In the genomic region with DNA sequence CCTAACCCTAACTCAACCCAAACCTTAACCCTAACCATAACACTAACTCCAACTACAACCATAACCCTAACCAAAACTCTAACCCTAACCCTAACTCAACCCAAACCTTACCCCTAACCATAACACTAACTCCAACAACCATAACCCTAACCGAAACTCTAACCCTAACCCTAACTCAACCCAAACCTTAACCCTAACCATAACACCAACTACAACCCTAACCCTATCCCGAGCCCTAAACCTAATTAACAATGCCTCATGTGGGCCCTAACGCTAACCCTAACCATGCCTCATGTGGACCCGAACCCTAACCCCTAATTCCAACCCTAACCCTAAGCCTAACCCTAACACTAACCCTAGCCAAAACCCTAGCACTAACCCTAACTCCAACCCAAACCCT, we compare ENCODE assay signal across 14 cellular contexts. TPM values are rescaled to one million over a fixed set of nuclear protein-coding genes. Genes with fewer than 3 reads are reported as not detected.
A peak's percentile ranks its signal among the peaks of the same experiment; 100 is the strongest.
DNase-seq lines count a peak whose midpoint lies in the region; ATAC-seq, FAIRE-seq and TF ChIP-seq lines count a peak whose summit lies in the region.
"Had no signal": no experiment of that assay in that cellular context is flagged by ENCODE, and none has a peak within 500 bp of the region (broad histone marks: within the 10 kb centered on the region; RNA-seq: fewer than 3 reads in every experiment).

No MANE protein-coding gene starts in this region.

- H3K79me2 ChIP-seq in HepG2 (ENCODE audit: insufficient read depth, low read length) = peaks cover 33% of the 10 kb centered on the region

- intact Hi-C loops in HepG2 (cut with micrococcal nuclease; ENCODE audit: unreplicated experiment) = no loop called here
- intact Hi-C loops in right lobe of liver (cut with DNase I) = no loop called here
- intact Hi-C loops in transverse colon (cut with DNase I; ENCODE audit: low total_unique reads) = no loop called here

- TF ChIP-seq RAD21 in HepG2 (CRISPR knock-in tag; IDR thresholded peaks at IDR 0.05) = no peak

- TF ChIP-seq CTCF in HepG2 (CRISPR knock-in tag; IDR thresholded peaks at IDR 0.05) = no peak
- no peak for TF ChIP-seq CTCF in right lobe of liver (IDR thresholded peaks at IDR 0.05)
- TF ChIP-seq CTCF in transverse colon (IDR thresholded peaks at IDR 0.05) = no peak

- H4K20me1 ChIP-seq in HepG2 (ENCODE audit: insufficient read depth, low read length) = peaks cover 5% of the 10 kb centered on the region; the same call in 1 of the 2 replicates

- in situ Hi-C loops in HepG2 (cut with HindIII; ENCODE audit: extremely low pct_ligation_motif_present, low pct_unique_long_range_greater_than_20kb) (no loop called here), transverse colon (cut with MboI; ENCODE audit: low pct_ligation_motif_present in 1 of 4, low pct_unique_long_range_greater_than_20kb in 1 of 4, low sequenced_read_pairs in 3 of 4) (no loop called here)

- 75% methylated on average over 4 of the region's 4 CpGs for WGBS in HepG2 (ENCODE audit: low lambda C conversion rate)
- 90% methylated on average over 4 of the region's 4 CpGs for WGBS in right lobe of liver (ENCODE audit: insufficient coverage, low coverage, low lambda C conversion rate, missing lambda C conversion rate)
- WGBS in transverse colon (ENCODE audit: low coverage in 1 of 2), 2 donors = 93 to 100% methylated on average over 3 to 4 of the region's 4 CpGs

- H3K4me1 ChIP-seq in HepG2 (ENCODE audit: insufficient read depth, low read length) (peaks cover 28% of the 10 kb centered on the region), right lobe of liver (no peaks in the 10 kb centered on the region), transverse colon (peaks cover 0 to 14% (median 4%) of the 10 kb centered on the region in 4 donors)
- H3K4me1 ChIP-seq: A549, Caco-2 had no signal

- H3K36me3 ChIP-seq in HepG2 (replicated peaks in 1 of 2; ENCODE audit: control insufficient read depth in 1 of 2, insufficient read depth in 2 of 2, low read length in 2 of 2) (peaks cover 20 to 61% of the 10 kb centered on the region in 2 experiments), right lobe of liver (no peaks in the 10 kb centered on the region), transverse colon (peaks cover 0 to 17% (median 2%) of the 10 kb centered on the region in 4 donors)

- no peak overlapping the region for H3K4me2 ChIP-seq in HepG2 (ENCODE audit: low read depth, low read length)
- H3K4me2 ChIP-seq: A549, KMS-11 had no signal

- peaks cover 22% of the 10 kb centered on the region for H3K9me3 ChIP-seq in HepG2 (ENCODE audit: low read length)
- no peaks in the 10 kb centered on the region for H3K9me3 ChIP-seq in right lobe of liver
- H3K9me3 ChIP-seq in transverse colon = no peaks in the 10 kb centered on the region
- H3K9me3 ChIP-seq: A549, Caco-2 had no signal

- peak; percentile 46 for FAIRE-seq in HepG2 (lab: Jason Lieb, UNC)
- FAIRE-seq: A549, D721Med, G401.6, H1 had no signal

- no TSS peak for BruUV-seq in HepG2 (replicated peaks; lab: Mats Ljungman, UMichigan)

- H3K4me3 ChIP-seq in HepG2 (replicated peaks in 1 of 3; ENCODE audit: insufficient read depth in 1 of 3, low read depth in 2 of 3, low read length in 3 of 3) (no peak overlapping the region), right lobe of liver (no peak overlapping the region), transverse colon (no peak overlapping the region)
- H3K4me3 ChIP-seq: A549 had no signal

- TF ChIP-seq EP300 in HepG2 (IDR thresholded peaks at IDR 0.05; ENCODE audit: low read depth in 2 of 2, low read length in 2 of 2) = no peak
- TF ChIP-seq EP300 in HepG2 (CRISPR knock-in tag; IDR thresholded peaks at IDR 0.05; ENCODE audit: borderline replicate concordance) = no peak
- no peak for TF ChIP-seq EP300 in transverse colon (IDR thresholded peaks at IDR 0.05; ENCODE audit: low read depth)

- H3K27ac ChIP-seq in HepG2 (ENCODE audit: extremely low read length, insufficient read depth, low read length) (no peak overlapping the region), right lobe of liver (no peak overlapping the region), transverse colon (no peak overlapping the region)
- H3K27ac ChIP-seq: 22Rv1, A549, C4-2B, KMS-11 had no signal

- no peak for TF ChIP-seq POLR2A in HepG2 (IDR thresholded peaks at IDR 0.05; ENCODE audit: insufficient read depth in 1 of 2, low read depth in 2 of 2, low read length in 2 of 2)
- TF ChIP-seq POLR2A in right lobe of liver (IDR thresholded peaks at IDR 0.05) = no peak
- TF ChIP-seq POLR2A in transverse colon (IDR thresholded peaks at IDR 0.05) = no peak

- POLR2A ChIA-PET in HepG2 (lab: Yijun Ruan, JAX) = interaction anchor here (1.0 to 1.9 kb wide), 3 partner anchors 9 to 13 kb away, joined by 3 to 4 read pairs (median 3); no protein-coding TSS in a partner anchor

- no peaks in the 10 kb centered on the region for H3K27me3 ChIP-seq in HepG2 (ENCODE audit: control insufficient read depth in 1 of 2, insufficient read depth in 2 of 2, low read length in 2 of 2)
- H3K27me3 ChIP-seq in right lobe of liver = no peaks in the 10 kb centered on the region
- H3K27me3 ChIP-seq in transverse colon = no peaks in the 10 kb centered on the region

- no peak for ATAC-seq in HepG2
- no peak for ATAC-seq in right lobe of liver
- no peak for ATAC-seq in GM19023 (IDR thresholded peaks at IDR 0.05; ENCODE audit: unreplicated experiment)

- no peak overlapping the region for H3K9ac ChIP-seq in HepG2 (ENCODE audit: insufficient read depth, low read depth, low read length)
- H3K9ac ChIP-seq: KMS-11 had no signal

- H2AFZ ChIP-seq in HepG2 (ENCODE audit: low read length) = no peak overlapping the region

- CTCF ChIA-PET in HepG2 (lab: Yijun Ruan, JAX; ENCODE audit: low intra/inter-chr PET ratio, low total read pairs) = no interaction called here

- DNase-seq in HepG2 (ENCODE audit: low spot score) (no peak), right lobe of liver (no peak), transverse colon (no peak)
- DNase-seq: AML-193, H9 had no signal

RNA-seq across cellular contexts. Expression of gene GPR35, which starts 11.5 kb away (rescaled TPM):
- 21.6 and 27.1 TPM in 2 replicates for total RNA-seq in HepG2 (2016; rRNA removed; fragmentation: Illumina TruSeq; extraction: Trizol)
- total RNA-seq in HepG2 (2016; cell fraction: cytosol; rRNA removed; fragmentation: Illumina TruSeq; extraction: Trizol; ENCODE audit: low read depth) = 10.2 and 10.8 TPM in 2 replicates
- total RNA-seq in HepG2 (2016; cell fraction: insoluble cytoplasmic fraction; rRNA removed; fragmentation: Illumina TruSeq; extraction: Trizol) = 21.3 and 26.9 TPM in 2 replicates
- total RNA-seq in HepG2 (2016; cell fraction: membrane; rRNA removed; fragmentation: Illumina TruSeq; extraction: Trizol) = 25.5 and 33.7 TPM in 2 replicates
- 19.4 and 20.1 TPM in 2 replicates for total RNA-seq in HepG2 (2016; cell fraction: nucleus; rRNA removed; fragmentation: Illumina TruSeq; extraction: Trizol)
- polyA plus RNA-seq in HepG2 (2011; rRNA removed) = 44.2 and 60.8 TPM in 2 replicates
- 37.9 and 80.2 TPM in 2 replicates for polyA plus RNA-seq in HepG2 (2011; cell fraction: cytosol; rRNA removed)
- polyA plus RNA-seq in HepG2 (2011; cell fraction: nucleus; rRNA removed) = 150 and 165 TPM in 2 replicates
- polyA plus RNA-seq in HepG2 (2012) = 34.0 and 39.9 TPM in 2 replicates
- 6.5 and 7.6 TPM in 2 replicates for polyA plus RNA-seq in HepG2 (2016; cell fraction: cytosol; fragmentation: Illumina TruSeq; extraction: Trizol; ENCODE audit: low read depth)
- polyA plus RNA-seq in HepG2 (2016; cell fraction: insoluble cytoplasmic fraction; fragmentation: Illumina TruSeq; extraction: Trizol; ENCODE audit: low read depth) = 14.4 and 15.8 TPM in 2 replicates
- polyA plus RNA-seq in HepG2 (2016; cell fraction: membrane; fragmentation: Illumina TruSeq; extraction: Trizol; ENCODE audit: low read depth) = 17.8 and 17.9 TPM in 2 replicates
- 29.6 and 37.8 TPM in 2 replicates for polyA plus RNA-seq in HepG2 (2016; cell fraction: nucleus; fragmentation: Illumina TruSeq; extraction: Trizol; ENCODE audit: insufficient read depth, low read depth)
- 0.14 and 219 TPM in 2 replicates for polyA minus RNA-seq in HepG2 (2011; rRNA and poly(A)+ RNA removed; ENCODE audit: low replicate concordance)
- 44.3 and 46.7 TPM in 2 replicates for polyA minus RNA-seq in HepG2 (2011; cell fraction: cytosol; rRNA and poly(A)+ RNA removed)
- polyA minus RNA-seq in HepG2 (2011; cell fraction: nucleus; rRNA and poly(A)+ RNA removed) = 30.9 and 33.3 TPM in 2 replicates
- total RNA-seq in right lobe of liver = 1 to 10 TPM in 2 of 6 experiments, under 1 TPM in 4; 0.11 to 1.2 (median 0.72) TPM
- total RNA-seq in transverse colon = 100 to 1,000 TPM in 3 of 4 donors, 10 to 100 TPM in 1; 91.1 to 244 (median 136) TPM
- total RNA-seq: H1 had no signal

RNA-seq across cellular contexts. Expression of gene CAPN10, which starts 27.2 kb away (rescaled TPM):
- total RNA-seq in HepG2 (2016; rRNA removed; fragmentation: Illumina TruSeq; extraction: Trizol) (16.5 and 32.4 TPM in 2 replicates), right lobe of liver (10 to 100 TPM in 2 of 6 experiments, 1 to 10 TPM in 4; 7.2 to 13.8 (median 9.1) TPM), transverse colon (100 to 1,000 TPM in 1 of 4 donors, 10 to 100 TPM in 3; 41.9 to 118 (median 48.7) TPM)
- 18.3 and 20.3 TPM in 2 replicates for total RNA-seq in HepG2 (2016; cell fraction: cytosol; rRNA removed; fragmentation: Illumina TruSeq; extraction: Trizol; ENCODE audit: low read depth)
- 16.1 and 35.0 TPM in 2 replicates for total RNA-seq in HepG2 (2016; cell fraction: insoluble cytoplasmic fraction; rRNA removed; fragmentation: Illumina TruSeq; extraction: Trizol)
- total RNA-seq in HepG2 (2016; cell fraction: membrane; rRNA removed; fragmentation: Illumina TruSeq; extraction: Trizol) = 28.2 and 28.4 TPM in 2 replicates
- 26.3 and 36.2 TPM in 2 replicates for total RNA-seq in HepG2 (2016; cell fraction: nucleus; rRNA removed; fragmentation: Illumina TruSeq; extraction: Trizol)
- 27.6 and 40.7 TPM in 2 replicates for polyA plus RNA-seq in HepG2 (2011; rRNA removed)
- 15.8 and 24.7 TPM in 2 replicates for polyA plus RNA-seq in HepG2 (2011; cell fraction: cytosol; rRNA removed)
- 157 and 173 TPM in 2 replicates for polyA plus RNA-seq in HepG2 (2011; cell fraction: nucleus; rRNA removed)
- 24.4 and 27.6 TPM in 2 replicates for polyA plus RNA-seq in HepG2 (2012)
- polyA plus RNA-seq in HepG2 (2016; cell fraction: cytosol; fragmentation: Illumina TruSeq; extraction: Trizol; ENCODE audit: low read depth) = 9.1 and 9.4 TPM in 2 replicates
- polyA plus RNA-seq in HepG2 (2016; cell fraction: insoluble cytoplasmic fraction; fragmentation: Illumina TruSeq; extraction: Trizol; ENCODE audit: low read depth) = 17.4 and 18.2 TPM in 2 replicates
- polyA plus RNA-seq in HepG2 (2016; cell fraction: membrane; fragmentation: Illumina TruSeq; extraction: Trizol; ENCODE audit: low read depth) = 15.5 and 17.2 TPM in 2 replicates
- 59.4 and 61.4 TPM in 2 replicates for polyA plus RNA-seq in HepG2 (2016; cell fraction: nucleus; fragmentation: Illumina TruSeq; extraction: Trizol; ENCODE audit: insufficient read depth, low read depth)
- 11.2 and 33.8 TPM in 2 replicates for polyA minus RNA-seq in HepG2 (2011; rRNA and poly(A)+ RNA removed; ENCODE audit: low replicate concordance)
- 10.8 TPM in 2 replicates for polyA minus RNA-seq in HepG2 (2011; cell fraction: cytosol; rRNA and poly(A)+ RNA removed)
- 50.0 and 57.6 TPM in 2 replicates for polyA minus RNA-seq in HepG2 (2011; cell fraction: nucleus; rRNA and poly(A)+ RNA removed)

RNA-seq across cellular contexts. Expression of gene RNPEPL1, which starts 45.5 kb away (rescaled TPM):
- total RNA-seq in HepG2 (2016; rRNA removed; fragmentation: Illumina TruSeq; extraction: Trizol) (13.0 and 27.6 TPM in 2 replicates), right lobe of liver (100 to 1,000 TPM in 1 of 6 experiments, 10 to 100 TPM in 5; 24.7 to 105 (median 31.0) TPM), transverse colon (100 to 1,000 TPM; 118 to 208 (median 151) TPM)
- total RNA-seq in HepG2 (2016; cell fraction: cytosol; rRNA removed; fragmentation: Illumina TruSeq; extraction: Trizol; ENCODE audit: low read depth) = 21.9 and 24.8 TPM in 2 replicates
- total RNA-seq in HepG2 (2016; cell fraction: insoluble cytoplasmic fraction; rRNA removed; fragmentation: Illumina TruSeq; extraction: Trizol) = 12.9 and 23.2 TPM in 2 replicates
- total RNA-seq in HepG2 (2016; cell fraction: membrane; rRNA removed; fragmentation: Illumina TruSeq; extraction: Trizol) = 50.1 and 53.8 TPM in 2 replicates
- total RNA-seq in HepG2 (2016; cell fraction: nucleus; rRNA removed; fragmentation: Illumina TruSeq; extraction: Trizol) = 17.5 and 21.9 TPM in 2 replicates
- 18.0 and 28.8 TPM in 2 replicates for polyA plus RNA-seq in HepG2 (2011; rRNA removed)
- 20.3 and 26.3 TPM in 2 replicates for polyA plus RNA-seq in HepG2 (2011; cell fraction: cytosol; rRNA removed)
- 94.3 and 114 TPM in 2 replicates for polyA plus RNA-seq in HepG2 (2011; cell fraction: nucleus; rRNA removed)
- 37.2 and 56.3 TPM in 2 replicates for polyA plus RNA-seq in HepG2 (2012)
- 43.4 and 46.1 TPM in 2 replicates for polyA plus RNA-seq in HepG2 (2016; cell fraction: cytosol; fragmentation: Illumina TruSeq; extraction: Trizol; ENCODE audit: low read depth)
- 40.1 and 49.6 TPM in 2 replicates for polyA plus RNA-seq in HepG2 (2016; cell fraction: insoluble cytoplasmic fraction; fragmentation: Illumina TruSeq; extraction: Trizol; ENCODE audit: low read depth)
- 85.0 and 102 TPM in 2 replicates for polyA plus RNA-seq in HepG2 (2016; cell fraction: membrane; fragmentation: Illumina TruSeq; extraction: Trizol; ENCODE audit: low read depth)
- polyA plus RNA-seq in HepG2 (2016; cell fraction: nucleus; fragmentation: Illumina TruSeq; extraction: Trizol; ENCODE audit: insufficient read depth, low read depth) = 57.9 and 59.3 TPM in 2 replicates
- polyA minus RNA-seq in HepG2 (2011; rRNA and poly(A)+ RNA removed; ENCODE audit: low replicate concordance) = 15.3 and 64.5 TPM in 2 replicates
- 55.0 and 57.6 TPM in 2 replicates for polyA minus RNA-seq in HepG2 (2011; cell fraction: cytosol; rRNA and poly(A)+ RNA removed)
- 18.6 and 21.0 TPM in 2 replicates for polyA minus RNA-seq in HepG2 (2011; cell fraction: nucleus; rRNA and poly(A)+ RNA removed)

RNA-seq across cellular contexts. Expression of gene DUSP28, which starts 53.6 kb away (rescaled TPM):
- total RNA-seq in HepG2 (2016; rRNA removed; fragmentation: Illumina TruSeq; extraction: Trizol) = 2.5 and 5.2 TPM in 2 replicates
- total RNA-seq in HepG2 (2016; cell fraction: cytosol; rRNA removed; fragmentation: Illumina TruSeq; extraction: Trizol; ENCODE audit: low read depth) = 4.5 and 4.9 TPM in 2 replicates
- 2.9 and 5.6 TPM in 2 replicates for total RNA-seq in HepG2 (2016; cell fraction: insoluble cytoplasmic fraction; rRNA removed; fragmentation: Illumina TruSeq; extraction: Trizol)
- 6.2 and 6.3 TPM in 2 replicates for total RNA-seq in HepG2 (2016; cell fraction: membrane; rRNA removed; fragmentation: Illumina TruSeq; extraction: Trizol)
- total RNA-seq in HepG2 (2016; cell fraction: nucleus; rRNA removed; fragmentation: Illumina TruSeq; extraction: Trizol) = 7.1 TPM in 2 replicates
- polyA plus RNA-seq in HepG2 (2011; rRNA removed) = 6.7 and 8.6 TPM in 2 replicates
- polyA plus RNA-seq in HepG2 (2011; cell fraction: cytosol; rRNA removed) = 3.4 and 4.1 TPM in 2 replicates
- polyA plus RNA-seq in HepG2 (2011; cell fraction: nucleus; rRNA removed) = 6.6 and 6.7 TPM in 2 replicates
- 5.4 and 6.8 TPM in 2 replicates for polyA plus RNA-seq in HepG2 (2012)
- polyA plus RNA-seq in HepG2 (2016; cell fraction: cytosol; fragmentation: Illumina TruSeq; extraction: Trizol; ENCODE audit: low read depth) = 4.9 and 6.2 TPM in 2 replicates
- 3.9 and 4.1 TPM in 2 replicates for polyA plus RNA-seq in HepG2 (2016; cell fraction: insoluble cytoplasmic fraction; fragmentation: Illumina TruSeq; extraction: Trizol; ENCODE audit: low read depth)
- 5.5 and 7.1 TPM in 2 replicates for polyA plus RNA-seq in HepG2 (2016; cell fraction: membrane; fragmentation: Illumina TruSeq; extraction: Trizol; ENCODE audit: low read depth)
- 11.1 and 15.5 TPM in 2 replicates for polyA plus RNA-seq in HepG2 (2016; cell fraction: nucleus; fragmentation: Illumina TruSeq; extraction: Trizol; ENCODE audit: insufficient read depth, low read depth)
- polyA minus RNA-seq in HepG2 (2011; rRNA and poly(A)+ RNA removed; ENCODE audit: low replicate concordance) = 2.8 and 4.2 TPM in 2 replicates
- polyA minus RNA-seq in HepG2 (2011; cell fraction: cytosol; rRNA and poly(A)+ RNA removed) = 1.7 and 2.2 TPM in 2 replicates
- polyA minus RNA-seq in HepG2 (2011; cell fraction: nucleus; rRNA and poly(A)+ RNA removed) = 11.5 and 12.3 TPM in 2 replicates
- total RNA-seq in right lobe of liver = 1 to 10 TPM; 1.3 to 3.5 (median 2.1) TPM
- 10 to 100 TPM in 1 of 4 donors, 1 to 10 TPM in 3; 3.4 to 10.8 (median 6.2) TPM for total RNA-seq in transverse colon

RNA-seq across cellular contexts. Expression of gene ANKMY1, which starts 56.0 kb away (rescaled TPM):
- total RNA-seq in HepG2 (2016; rRNA removed; fragmentation: Illumina TruSeq; extraction: Trizol) (7.3 and 11.7 TPM in 2 replicates), right lobe of liver (10 to 100 TPM in 1 of 6 experiments, 1 to 10 TPM in 5; 6.6 to 11.0 (median 9.0) TPM), transverse colon (10 to 100 TPM; 15.1 to 64.0 (median 27.5) TPM)
- total RNA-seq in HepG2 (2016; cell fraction: cytosol; rRNA removed; fragmentation: Illumina TruSeq; extraction: Trizol; ENCODE audit: low read depth) = 9.7 and 12.6 TPM in 2 replicates
- 8.8 and 12.4 TPM in 2 replicates for total RNA-seq in HepG2 (2016; cell fraction: insoluble cytoplasmic fraction; rRNA removed; fragmentation: Illumina TruSeq; extraction: Trizol)
- 10.6 and 11.9 TPM in 2 replicates for total RNA-seq in HepG2 (2016; cell fraction: membrane; rRNA removed; fragmentation: Illumina TruSeq; extraction: Trizol)
- total RNA-seq in HepG2 (2016; cell fraction: nucleus; rRNA removed; fragmentation: Illumina TruSeq; extraction: Trizol) = 23.2 and 30.1 TPM in 2 replicates
- 18.8 and 20.5 TPM in 2 replicates for polyA plus RNA-seq in HepG2 (2011; rRNA removed)
- 11.7 and 12.1 TPM in 2 replicates for polyA plus RNA-seq in HepG2 (2011; cell fraction: cytosol; rRNA removed)
- 55.1 and 66.4 TPM in 2 replicates for polyA plus RNA-seq in HepG2 (2011; cell fraction: nucleus; rRNA removed)
- polyA plus RNA-seq in HepG2 (2012) = 8.0 and 8.9 TPM in 2 replicates
- 2.6 and 3.4 TPM in 2 replicates for polyA plus RNA-seq in HepG2 (2016; cell fraction: cytosol; fragmentation: Illumina TruSeq; extraction: Trizol; ENCODE audit: low read depth)
- 7.8 and 8.8 TPM in 2 replicates for polyA plus RNA-seq in HepG2 (2016; cell fraction: insoluble cytoplasmic fraction; fragmentation: Illumina TruSeq; extraction: Trizol; ENCODE audit: low read depth)
- 4.9 and 6.3 TPM in 2 replicates for polyA plus RNA-seq in HepG2 (2016; cell fraction: membrane; fragmentation: Illumina TruSeq; extraction: Trizol; ENCODE audit: low read depth)
- 30.4 and 35.4 TPM in 2 replicates for polyA plus RNA-seq in HepG2 (2016; cell fraction: nucleus; fragmentation: Illumina TruSeq; extraction: Trizol; ENCODE audit: insufficient read depth, low read depth)
- polyA minus RNA-seq in HepG2 (2011; rRNA and poly(A)+ RNA removed; ENCODE audit: low replicate concordance) = 41.3 and 43.1 TPM in 2 replicates
- 6.0 and 6.9 TPM in 2 replicates for polyA minus RNA-seq in HepG2 (2011; cell fraction: cytosol; rRNA and poly(A)+ RNA removed)
- polyA minus RNA-seq in HepG2 (2011; cell fraction: nucleus; rRNA and poly(A)+ RNA removed) = 52.8 and 56.1 TPM in 2 replicates

Comparison
In these comparisons a context has a peak if more than half of its experiments do, and no peak if none do; other contexts are left out.
1. RNA of gene GPR35, which starts 11.5 kb away (total RNA-seq): 91.1 to 244 TPM in transverse colon and 10.2 to 33.7 TPM in HepG2; 0.11 to 1.2 TPM in right lobe of liver; every median in the first group is over 4 times any median in the second.